1 cellular context compared by ENCODE assay signal in the genomic region with DNA sequence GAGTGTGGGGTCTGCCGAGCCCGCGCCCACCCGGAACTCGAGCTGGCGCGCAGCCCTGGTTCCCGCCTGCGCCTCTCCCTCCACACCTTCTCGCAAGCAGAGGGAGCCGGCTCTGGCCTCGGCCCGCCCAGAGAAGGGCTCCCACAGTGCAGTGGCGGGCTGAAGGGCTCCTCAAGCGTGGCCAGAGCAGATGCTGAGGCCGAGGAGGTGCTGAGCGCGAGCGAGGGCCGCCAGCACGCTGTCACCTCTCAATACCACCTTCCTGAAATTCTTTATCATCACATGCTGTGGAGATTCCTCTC.
TF ChIP-seq lines count a peak whose summit lies in the region.

No MANE protein-coding gene starts in this region.

TF ChIP-seq in K562, 482 proteins besides CTCF, POLR2A, EP300 and RAD21 (continued from another document):
- TF ChIP-seq MGA (IDR thresholded peaks at IDR 0.05) (0 out of 2 replicates have a peak, but pooled peaks have one; percentile 22), L3MBTL2 (IDR thresholded peaks at IDR 0.05) (no peak), CEBPZ (IDR thresholded peaks at IDR 0.05; ENCODE audit: borderline replicate concordance, low read depth, low read length) (no peak), HES1 (IDR thresholded peaks at IDR 0.05; ENCODE audit: low read depth) (no peak)
- TF ChIP-seq, protein P1, sequence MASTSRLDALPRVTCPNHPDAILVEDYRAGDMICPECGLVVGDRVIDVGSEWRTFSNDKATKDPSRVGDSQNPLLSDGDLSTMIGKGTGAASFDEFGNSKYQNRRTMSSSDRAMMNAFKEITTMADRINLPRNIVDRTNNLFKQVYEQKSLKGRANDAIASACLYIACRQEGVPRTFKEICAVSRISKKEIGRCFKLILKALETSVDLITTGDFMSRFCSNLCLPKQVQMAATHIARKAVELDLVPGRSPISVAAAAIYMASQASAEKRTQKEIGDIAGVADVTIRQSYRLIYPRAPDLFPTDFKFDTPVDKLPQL (IDR thresholded peaks at IDR 0.05; ENCODE audit: extremely low read depth, insufficient read length): no peak
